ENCODE assay signal across 10 cellular contexts in genomic region chr13:26132756-26133155, GRCh38.
DNase-seq lines count a peak whose midpoint lies in the region; ATAC-seq and TF ChIP-seq lines count a peak whose summit lies in the region.
"Had no signal": no experiment of that assay in that cellular context is flagged by ENCODE, and none has a peak within 500 bp of the region (broad histone marks: within the 10 kb centered on the region; RNA-seq: fewer than 3 reads in every experiment).

No MANE protein-coding gene starts in this region.

- in situ Hi-C loops in SK-MEL-5 (cut with HindIII; ENCODE audit: low pct_unique_long_range_greater_than_20kb, low sequenced_read_pairs), result no loop called here

- H3K27me3 Mint-ChIP-seq in activated T-cell treated with anti-CD3 and anti-CD28 coated beads, Interleukin-2, amount 50 U/mL, for 4 hours (ENCODE audit: low read depth), result peaks cover 8% of the 10 kb centered on the region

- intact Hi-C loops in head of caudate nucleus (cut with DNase I), result loop anchor here (5.0 kb wide), 1 partner anchor 365 kb away; no protein-coding TSS in a partner anchor

- H3K9me3 Mint-ChIP-seq in activated T-cell treated with anti-CD3 and anti-CD28 coated beads, Interleukin-2, amount 50 U/mL, for 4 hours, result peaks cover 3% of the 10 kb centered on the region

- no peak overlapping the region for H3K4me3 Mint-ChIP-seq in activated T-cell treated with anti-CD3 and anti-CD28 coated beads, Interleukin-2, amount 50 U/mL, for 4 hours

- no peaks in the 10 kb centered on the region for H3K36me3 Mint-ChIP-seq in activated T-cell treated with anti-CD3 and anti-CD28 coated beads, Interleukin-2, amount 50 U/mL, for 4 hours (ENCODE audit: insufficient read depth)

- ATAC-seq in HG03342 (IDR thresholded peaks at IDR 0.05; ENCODE audit: unreplicated experiment), result no peak
- ATAC-seq in GM19328 (IDR thresholded peaks at IDR 0.05; ENCODE audit: unreplicated experiment), result no peak
- ATAC-seq in activated T-cell treated with anti-CD3 and anti-CD28 coated beads, Interleukin-2, amount 50 U/mL, for 4 hours, result no peak
- ATAC-seq: Right ventricle myocardium inferior had no signal

- no peaks in the 10 kb centered on the region for H3K4me1 Mint-ChIP-seq in activated T-cell treated with anti-CD3 and anti-CD28 coated beads, Interleukin-2, amount 50 U/mL, for 4 hours (ENCODE audit: low read depth)

- TF ChIP-seq CTCF in AG09319 (IDR thresholded peaks at IDR 0.05; ENCODE audit: low read depth, low read length), result peak; percentile 16

- DNase-seq in AG09319 (ENCODE audit: extremely low read depth, low read depth), result no peak
- peak; percentile 8 for DNase-seq in H4 (ENCODE audit: low spot score)
- peak; percentile 32 for DNase-seq in SK-MEL-5 (ENCODE audit: low read depth, low spot score)
- DNase-seq in head of caudate nucleus, result peak in 31 of 42 donors; percentile 5 to 60 (median 27)
- no peak for DNase-seq in D341Med (ENCODE audit: low spot score)
- no peak for DNase-seq in activated T-cell treated with anti-CD3 and anti-CD28 coated beads, Interleukin-2, amount 50 U/mL, for 4 hours
- DNase-seq: DMS79 treated with DMSO at 0.1 percent for 48 hours had no signal

Comparison
In these comparisons a context has a peak if more than half of its experiments do, and no peak if none do; other contexts are left out.
1. DNase-seq: peak in H4 (single experiment), SK-MEL-5 (single experiment) and head of caudate nucleus (31 of 42); none in AG09319 (single experiment), D341Med (single experiment) and activated T-cell treated with anti-CD3 and anti-CD28 coated beads, Interleukin-2, amount 50 U/mL, for 4 hours (single experiment).